ENCODE assay signal across 12 cellular contexts in genomic region chrX:70553516-70553915, GRCh38.
DNase-seq lines count a peak whose midpoint lies in the region; ATAC-seq and TF ChIP-seq lines count a peak whose summit lies in the region.
"Had no signal": no experiment of that assay in that cellular context is flagged by ENCODE, and none has a peak within 500 bp of the region (broad histone marks: within the 10 kb centered on the region; RNA-seq: fewer than 3 reads in every experiment).

No MANE protein-coding gene starts in this region.

- no peak overlapping the region for H3K27ac Mint-ChIP-seq in MCF 10A (ENCODE audit: low read depth, unreplicated experiment)
- H3K27ac Mint-ChIP-seq: T-cell had no signal

- H3K36me3 ChIP-seq in mucosa of descending colon (ENCODE audit: low read depth) = no peaks in the 10 kb centered on the region

- CTCF ChIA-PET in MCF 10A (lab: Yijun Ruan, JAX) = interaction anchor here (0.6 to 2.0 kb wide), 8 partner anchors 18 to 118 kb away, joined by 3 to 9 read pairs (median 4); no protein-coding TSS in a partner anchor
- CTCF ChIA-PET in HEK293T (lab: Yijun Ruan, JAX) = interaction anchor here (0.6 to 2.2 kb wide), 4 partner anchors 8 to 113 kb away, joined by 3 to 8 read pairs (median 4); no protein-coding TSS in a partner anchor

- peak; percentile 86 for ATAC-seq in GM21529 (IDR thresholded peaks at IDR 0.05; ENCODE audit: unreplicated experiment)
- peak; percentile 62 for ATAC-seq in HG03469 (IDR thresholded peaks at IDR 0.05; ENCODE audit: unreplicated experiment)
- peak; percentile 79 for ATAC-seq in mucosa of descending colon
- ATAC-seq: T-cell had no signal

- DNase-seq in NOMO-1 treated with DMSO at 0.1 percent for 48 hours (lab: John Stamatoyannopoulos, UW; ENCODE audit: unreplicated experiment) (peak; percentile 6), NOMO-1 (lab: John Stamatoyannopoulos, UW; ENCODE audit: unreplicated experiment in 2 of 2) (no peak), mucosa of descending colon (no peak), MCF 10A (ENCODE audit: unreplicated experiment) (no peak), HEK293T (ENCODE audit: extremely low spot score) (no peak), KG1 (lab: John Stamatoyannopoulos, UW) (no peak)
- DNase-seq: posterior cingulate gyrus; stimulated activated CD4-positive, alpha-beta T cell treated with anti-CD3 and anti-CD28 coated beads, Interleukin-15, amount 100 ng/mL, for 24 hours; T-cell; trophoblast cell had no signal

- H3K4me3 Mint-ChIP-seq in MCF 10A (ENCODE audit: unreplicated experiment) = no peak overlapping the region
- H3K4me3 Mint-ChIP-seq: T-cell had no signal

- peaks cover 3% of the 10 kb centered on the region for H3K4me1 ChIP-seq in mucosa of descending colon (ENCODE audit: low read depth)

- POLR2A ChIA-PET in MCF 10A (lab: Yijun Ruan, JAX) (no interaction called here), HEK293T (lab: Yijun Ruan, JAX) (interaction anchor here (1.0 kb wide), 1 partner anchor 75 kb away, joined by 3 read pairs; no protein-coding TSS in a partner anchor)

- no peaks in the 10 kb centered on the region for H3K9me3 Mint-ChIP-seq in MCF 10A (ENCODE audit: unreplicated experiment)
- H3K9me3 Mint-ChIP-seq: T-cell had no signal

- no peaks in the 10 kb centered on the region for H3K36me3 Mint-ChIP-seq in MCF 10A (ENCODE audit: insufficient read depth, unreplicated experiment)
- H3K36me3 Mint-ChIP-seq: T-cell had no signal

- BruUV-seq in MCF 10A (replicated peaks; lab: Mats Ljungman, UMichigan) = no TSS peak

- no peaks in the 10 kb centered on the region for H3K9me3 ChIP-seq in mucosa of descending colon

- no peak overlapping the region for H3K4me3 ChIP-seq in mucosa of descending colon

- H3K4me1 Mint-ChIP-seq in MCF 10A (ENCODE audit: insufficient read depth, unreplicated experiment) = peaks cover 6% of the 10 kb centered on the region
- H3K4me1 Mint-ChIP-seq: T-cell had no signal

- peaks cover 42% of the 10 kb centered on the region for H3K27me3 Mint-ChIP-seq in MCF 10A (ENCODE audit: insufficient read depth, unreplicated experiment)

- intact Hi-C loops in mucosa of descending colon (cut with DNase I, micrococcal nuclease) (loop anchor here in 1 of 2 donors (10.0 kb wide), 1 partner anchor 99 kb away; no protein-coding TSS in a partner anchor), MCF 10A (cut with micrococcal nuclease) (no loop called here)

- TF ChIP-seq CTCF in mucosa of descending colon (IDR thresholded peaks at IDR 0.05) (no peak), MCF 10A (IDR thresholded peaks at IDR 0.05; ENCODE audit: unreplicated experiment) (no peak)

TF ChIP-seq in HEK293T, 16 proteins besides CTCF, POLR2A, EP300 and RAD21:
- no peak for TF ChIP-seq L3MBTL2 (conservative IDR thresholded peaks at IDR 0.05)
- TF ChIP-seq HDGF (IDR thresholded peaks at IDR 0.05; ENCODE audit: borderline replicate concordance) = no peak
- TF ChIP-seq FOXM1 (IDR thresholded peaks at IDR 0.05; ENCODE audit: borderline replicate concordance) = no peak
- TF ChIP-seq FOXA1 (IDR thresholded peaks at IDR 0.05) = no peak
- TF ChIP-seq, protein P1, sequence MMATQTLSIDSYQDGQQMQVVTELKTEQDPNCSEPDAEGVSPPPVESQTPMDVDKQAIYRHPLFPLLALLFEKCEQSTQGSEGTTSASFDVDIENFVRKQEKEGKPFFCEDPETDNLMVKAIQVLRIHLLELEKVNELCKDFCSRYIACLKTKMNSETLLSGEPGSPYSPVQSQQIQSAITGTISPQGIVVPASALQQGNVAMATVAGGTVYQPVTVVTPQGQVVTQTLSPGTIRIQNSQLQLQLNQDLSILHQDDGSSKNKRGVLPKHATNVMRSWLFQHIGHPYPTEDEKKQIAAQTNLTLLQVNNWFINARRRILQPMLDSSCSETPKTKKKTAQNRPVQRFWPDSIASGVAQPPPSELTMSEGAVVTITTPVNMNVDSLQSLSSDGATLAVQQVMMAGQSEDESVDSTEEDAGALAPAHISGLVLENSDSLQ (IDR thresholded peaks at IDR 0.05) = no peak
- no peak for TF ChIP-seq ARNT (IDR thresholded peaks at IDR 0.05)
- no peak for TF ChIP-seq TARDBP (IDR thresholded peaks at IDR 0.05)
- TF ChIP-seq LEF1 (IDR thresholded peaks at IDR 0.05; ENCODE audit: borderline replicate concordance) = no peak
- TF ChIP-seq CTBP1 (IDR thresholded peaks at IDR 0.05; ENCODE audit: borderline replicate concordance) = no peak
- no peak for TF ChIP-seq ZNF384 (IDR thresholded peaks at IDR 0.05)
- no peak for TF ChIP-seq NFRKB (IDR thresholded peaks at IDR 0.05)
- no peak for TF ChIP-seq FOXK2 (IDR thresholded peaks at IDR 0.05)
- no peak for TF ChIP-seq BHLHE40 (IDR thresholded peaks at IDR 0.05; ENCODE audit: borderline replicate concordance)
- no peak for TF ChIP-seq SUZ12 (IDR thresholded peaks at IDR 0.05)
- TF ChIP-seq ELF4 (IDR thresholded peaks at IDR 0.05) = no peak
- no peak for TF ChIP-seq SP1 (IDR thresholded peaks at IDR 0.05)
TF ChIP-seq in HEK293T: peak in this region for 0.
